In the genomic region with DNA sequence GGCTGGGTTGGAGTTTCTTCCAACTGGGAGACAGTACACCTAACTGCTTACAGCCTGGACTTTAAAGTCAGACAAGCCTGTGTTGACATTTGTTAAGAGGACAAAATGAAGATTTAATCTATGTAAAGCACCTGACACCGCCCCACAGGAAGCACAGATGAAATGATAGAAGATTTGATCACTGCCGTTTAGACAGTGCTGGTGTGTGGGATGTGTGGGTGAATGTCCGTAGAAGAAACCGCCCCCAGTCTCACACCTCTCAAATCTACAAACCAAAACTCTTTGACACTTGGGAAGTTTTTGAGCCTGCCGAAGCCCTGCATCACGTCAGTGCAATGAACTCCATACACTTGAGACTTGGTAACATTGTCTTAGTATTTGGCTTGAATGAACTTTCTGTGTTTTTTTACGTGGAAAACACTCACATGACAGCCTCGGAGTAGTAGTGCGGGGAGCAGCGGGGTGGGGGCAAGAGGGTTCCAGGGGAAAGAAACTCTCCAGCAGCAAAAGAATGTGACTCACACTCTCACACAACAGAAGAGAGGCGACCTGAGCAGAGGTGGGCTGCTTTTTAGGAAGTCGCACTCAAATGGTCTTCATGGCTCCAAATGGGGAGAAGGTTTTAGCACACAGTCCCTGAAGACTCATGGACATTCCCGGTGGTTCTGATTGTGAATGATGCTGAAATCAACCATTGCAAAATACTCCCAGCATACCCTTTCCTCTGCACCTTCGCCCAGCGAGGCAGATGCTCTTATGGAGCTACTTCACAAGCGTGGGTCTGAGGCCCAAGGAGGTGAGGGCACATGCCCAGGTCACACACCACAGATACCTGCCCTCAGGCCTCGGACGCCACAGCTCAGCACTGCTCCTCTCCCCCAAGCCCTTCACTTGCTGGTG, we compare ENCODE assay signal across 14 cellular contexts.
A peak's percentile ranks its signal among the peaks of the same experiment; 100 is the strongest.
DNase-seq lines count a peak whose midpoint lies in the region; ATAC-seq, FAIRE-seq and TF ChIP-seq lines count a peak whose summit lies in the region.
"Had no signal": no experiment of that assay in that cellular context is flagged by ENCODE, and none has a peak within 500 bp of the region (broad histone marks: within the 10 kb centered on the region; RNA-seq: fewer than 3 reads in every experiment).

No MANE protein-coding gene starts in this region.

- H3K36me3 Mint-ChIP-seq in CD4-positive, alpha-beta T cell (ENCODE audit: low read depth): no peaks in the 10 kb centered on the region
- no peaks in the 10 kb centered on the region for H3K36me3 Mint-ChIP-seq in activated T-cell treated with anti-CD3 and anti-CD28 coated beads, Interleukin-2, amount 50 U/mL, for 4 hours (ENCODE audit: insufficient read depth)
- H3K36me3 Mint-ChIP-seq in naive thymus-derived CD8-positive, alpha-beta T cell: no peaks in the 10 kb centered on the region

- TF ChIP-seq CTCF in CD4-positive, alpha-beta T cell (IDR thresholded peaks at IDR 0.05): no peak
- TF ChIP-seq CTCF in kidney (IDR thresholded peaks at IDR 0.05; ENCODE audit: borderline replicate concordance, extremely low read depth, insufficient read depth): no peak

- H3K9ac ChIP-seq in kidney (ENCODE audit: low read length in 2 of 2): no peak overlapping the region

- H3K27ac ChIP-seq in CD4-positive, alpha-beta T cell (ENCODE audit: low read depth, low read length): no peak overlapping the region
- H3K27ac ChIP-seq in kidney (ENCODE audit: low read depth in 2 of 2, low read length in 2 of 2): no peak overlapping the region
- H3K27ac ChIP-seq: SK-N-MC had no signal

- no peak for FAIRE-seq in kidney (lab: Jason Lieb, UNC)

- H3K27me3 ChIP-seq in CD4-positive, alpha-beta T cell (ENCODE audit: control insufficient read depth, insufficient read depth, low read length): no peaks in the 10 kb centered on the region
- H3K27me3 ChIP-seq: BE2C, MG63 had no signal

- H3K9me3 ChIP-seq in CD4-positive, alpha-beta T cell (ENCODE audit: control insufficient read depth, low read length): no peaks in the 10 kb centered on the region
- no peaks in the 10 kb centered on the region for H3K9me3 ChIP-seq in kidney (ENCODE audit: control insufficient read depth in 1 of 2, low read length in 2 of 2)
- H3K9me3 ChIP-seq: BE2C, HAP-1, MG63 had no signal

- no peaks in the 10 kb centered on the region for H3K36me3 ChIP-seq in kidney (ENCODE audit: control insufficient read depth in 1 of 2, insufficient read depth in 2 of 2, low read length in 2 of 2)
- H3K36me3 ChIP-seq: BE2C, HAP-1, MG63 had no signal

- H3K9me3 Mint-ChIP-seq in CD4-positive, alpha-beta T cell: no peaks in the 10 kb centered on the region
- no peaks in the 10 kb centered on the region for H3K9me3 Mint-ChIP-seq in activated T-cell treated with anti-CD3 and anti-CD28 coated beads, Interleukin-2, amount 50 U/mL, for 4 hours
- H3K9me3 Mint-ChIP-seq in naive thymus-derived CD8-positive, alpha-beta T cell: no peaks in the 10 kb centered on the region

- peak; percentile 68 for ATAC-seq in CD4-positive, alpha-beta T cell (ENCODE audit: poor library complexity)
- peak; percentile 31 for ATAC-seq in GM18867 (IDR thresholded peaks at IDR 0.05; ENCODE audit: unreplicated experiment)
- ATAC-seq in activated T-cell treated with anti-CD3 and anti-CD28 coated beads, Interleukin-2, amount 50 U/mL, for 4 hours: peak; percentile 42
- ATAC-seq in naive thymus-derived CD8-positive, alpha-beta T cell: peak in 1 of 2 donors; percentile 78
- ATAC-seq in HG03045 (IDR thresholded peaks at IDR 0.05; ENCODE audit: unreplicated experiment): no peak

- H3K4me1 Mint-ChIP-seq in CD4-positive, alpha-beta T cell (ENCODE audit: low read depth): peaks cover 49% of the 10 kb centered on the region
- peaks cover 42% of the 10 kb centered on the region for H3K4me1 Mint-ChIP-seq in activated T-cell treated with anti-CD3 and anti-CD28 coated beads, Interleukin-2, amount 50 U/mL, for 4 hours (ENCODE audit: low read depth)
- peaks cover 18 to 34% (median 27%) of the 10 kb centered on the region in 4 donors for H3K4me1 Mint-ChIP-seq in naive thymus-derived CD8-positive, alpha-beta T cell

- no peak for DNase-seq in CD4-positive, alpha-beta T cell
- no peak for DNase-seq in activated T-cell treated with anti-CD3 and anti-CD28 coated beads, Interleukin-2, amount 50 U/mL, for 4 hours
- no peak for DNase-seq in naive thymus-derived CD8-positive, alpha-beta T cell
- DNase-seq in cerebellum (ENCODE audit: low spot score) (no peak), kidney (no peak), anterior cingulate cortex (lab: John Stamatoyannopoulos, UW) (no peak)
- DNase-seq: BE2C, islet precursor cell, MG63, substantia nigra had no signal

- no peaks in the 10 kb centered on the region for H3K27me3 Mint-ChIP-seq in CD4-positive, alpha-beta T cell
- no peaks in the 10 kb centered on the region for H3K27me3 Mint-ChIP-seq in activated T-cell treated with anti-CD3 and anti-CD28 coated beads, Interleukin-2, amount 50 U/mL, for 4 hours (ENCODE audit: low read depth)
- peaks cover 0 to 5% (median 0%) of the 10 kb centered on the region in 5 donors for H3K27me3 Mint-ChIP-seq in naive thymus-derived CD8-positive, alpha-beta T cell

- POLR2A ChIA-PET in CD4-positive, alpha-beta T cell (lab: Charles Lee): no interaction called here
- POLR2A ChIA-PET in naive thymus-derived CD8-positive, alpha-beta T cell (lab: Charles Lee): no interaction called here

- no peaks in the 10 kb centered on the region for H3K4me1 ChIP-seq in kidney (ENCODE audit: control insufficient read depth in 1 of 2, insufficient read depth in 1 of 2, low read depth in 1 of 2, low read length in 2 of 2)
- H3K4me1 ChIP-seq: BE2C, HAP-1 had no signal

- CTCF ChIA-PET in CD4-positive, alpha-beta T cell (lab: Charles Lee): no interaction called here

- H3K4me3 Mint-ChIP-seq in CD4-positive, alpha-beta T cell: peak overlapping the region; percentile 59
- peak overlapping the region; percentile 45 for H3K4me3 Mint-ChIP-seq in activated T-cell treated with anti-CD3 and anti-CD28 coated beads, Interleukin-2, amount 50 U/mL, for 4 hours
- H3K4me3 Mint-ChIP-seq in naive thymus-derived CD8-positive, alpha-beta T cell: peak overlapping the region in 9 of 10 donors; percentile 0 to 61 (median 34)

- H3K4me3 ChIP-seq in kidney (ENCODE audit: low read length in 2 of 2): no peak overlapping the region
- H3K4me3 ChIP-seq: HAP-1, MG63, SK-N-MC had no signal

- intact Hi-C loops in CD4-positive, alpha-beta T cell (cut with DNase I, micrococcal nuclease): no loop called here
- intact Hi-C loops in kidney (cut with DNase I): no loop called here

- no peak overlapping the region for H3K27ac Mint-ChIP-seq in CD4-positive, alpha-beta T cell
- peak overlapping the region in 5 of 10 donors; percentile 24 to 87 (median 54) for H3K27ac Mint-ChIP-seq in naive thymus-derived CD8-positive, alpha-beta T cell
